In the genomic region with DNA sequence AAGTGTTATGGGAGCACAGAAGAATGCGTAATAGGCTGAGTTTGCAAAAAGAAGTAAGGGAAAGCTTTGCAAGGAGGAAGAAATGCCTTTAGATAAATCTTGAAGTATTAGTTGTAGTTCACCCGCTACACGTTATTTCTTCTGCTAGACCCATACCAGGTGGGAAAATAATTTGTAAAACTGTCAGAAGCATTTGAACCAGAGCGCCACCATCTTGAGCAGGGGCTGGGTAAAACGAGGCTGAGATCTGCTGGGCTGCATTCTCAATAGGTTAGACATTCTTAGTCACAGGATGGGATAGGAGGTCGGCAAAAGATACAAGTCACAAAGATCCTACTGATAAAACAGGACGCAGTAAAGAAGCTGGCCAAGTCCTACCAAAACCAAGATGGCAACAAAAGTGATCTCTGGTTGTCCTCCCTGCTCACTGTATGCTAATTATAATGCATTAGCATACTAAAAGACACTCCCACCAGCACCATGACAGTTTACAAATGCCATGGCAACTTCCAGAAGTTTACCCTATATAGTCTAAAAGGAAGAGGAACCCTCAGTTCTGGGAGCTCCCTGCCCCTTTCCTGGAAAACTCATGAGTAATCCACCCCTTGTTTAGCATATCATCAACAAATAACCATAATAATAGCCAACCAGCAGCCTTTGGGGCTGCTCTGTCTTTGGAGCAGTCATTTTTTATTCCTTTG, we compare ENCODE assay signal across 1 cellular context.
TF ChIP-seq lines count a peak whose summit lies in the region.

No MANE protein-coding gene starts in this region.

TF ChIP-seq in K562, 482 proteins besides CTCF, POLR2A, EP300 and RAD21 (continued from another document and continues in another):
- TF ChIP-seq, protein P1, sequence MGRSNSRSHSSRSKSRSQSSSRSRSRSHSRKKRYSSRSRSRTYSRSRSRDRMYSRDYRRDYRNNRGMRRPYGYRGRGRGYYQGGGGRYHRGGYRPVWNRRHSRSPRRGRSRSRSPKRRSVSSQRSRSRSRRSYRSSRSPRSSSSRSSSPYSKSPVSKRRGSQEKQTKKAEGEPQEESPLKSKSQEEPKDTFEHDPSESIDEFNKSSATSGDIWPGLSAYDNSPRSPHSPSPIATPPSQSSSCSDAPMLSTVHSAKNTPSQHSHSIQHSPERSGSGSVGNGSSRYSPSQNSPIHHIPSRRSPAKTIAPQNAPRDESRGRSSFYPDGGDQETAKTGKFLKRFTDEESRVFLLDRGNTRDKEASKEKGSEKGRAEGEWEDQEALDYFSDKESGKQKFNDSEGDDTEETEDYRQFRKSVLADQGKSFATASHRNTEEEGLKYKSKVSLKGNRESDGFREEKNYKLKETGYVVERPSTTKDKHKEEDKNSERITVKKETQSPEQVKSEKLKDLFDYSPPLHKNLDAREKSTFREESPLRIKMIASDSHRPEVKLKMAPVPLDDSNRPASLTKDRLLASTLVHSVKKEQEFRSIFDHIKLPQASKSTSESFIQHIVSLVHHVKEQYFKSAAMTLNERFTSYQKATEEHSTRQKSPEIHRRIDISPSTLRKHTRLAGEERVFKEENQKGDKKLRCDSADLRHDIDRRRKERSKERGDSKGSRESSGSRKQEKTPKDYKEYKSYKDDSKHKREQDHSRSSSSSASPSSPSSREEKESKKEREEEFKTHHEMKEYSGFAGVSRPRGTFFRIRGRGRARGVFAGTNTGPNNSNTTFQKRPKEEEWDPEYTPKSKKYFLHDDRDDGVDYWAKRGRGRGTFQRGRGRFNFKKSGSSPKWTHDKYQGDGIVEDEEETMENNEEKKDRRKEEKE (IDR thresholded peaks at IDR 0.05; ENCODE audit: borderline replicate concordance in 1 of 2, control insufficient read depth in 1 of 2, low read depth in 2 of 2, low read length in 1 of 2) = no peak
- TF ChIP-seq, protein P2, sequence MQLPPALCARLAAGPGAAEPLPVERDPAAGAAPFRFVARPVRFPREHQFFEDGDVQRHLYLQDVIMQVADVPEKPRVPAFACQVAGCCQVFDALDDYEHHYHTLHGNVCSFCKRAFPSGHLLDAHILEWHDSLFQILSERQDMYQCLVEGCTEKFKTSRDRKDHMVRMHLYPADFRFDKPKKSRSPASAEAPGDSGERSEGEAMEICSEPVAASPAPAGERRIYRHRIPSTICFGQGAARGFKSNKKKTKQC (CRISPR knock-in tag; IDR thresholded peaks at IDR 0.05) = no peak
- TF ChIP-seq ZNF12 (CRISPR knock-in tag; IDR thresholded peaks at IDR 0.05) (no peak), FOXM1 (IDR thresholded peaks at IDR 0.05; ENCODE audit: low read depth) (no peak), FOXM1 (CRISPR knock-in tag; IDR thresholded peaks at IDR 0.05; ENCODE audit: low read depth) (no peak), GTF2E2 (tag; IDR thresholded peaks at IDR 0.05) (peak; percentile 80), CEBPG (CRISPR knock-in tag; IDR thresholded peaks at IDR 0.05) (no peak), CEBPG (tag; conservative IDR thresholded peaks at IDR 0.05 in 1 of 2, IDR thresholded peaks at IDR 0.05 in 1 of 2) (no peak), BRD4 (IDR thresholded peaks at IDR 0.05) (no peak; the same call in 1 of the 2 replicates), TBP (optimal IDR thresholded peaks at IDR 0.05; ENCODE audit: low read depth, low read length) (no peak), ZFP36 (IDR thresholded peaks at IDR 0.05; ENCODE audit: low read depth, low read length, partially characterized antibody) (no peak), NFATC3 (IDR thresholded peaks at IDR 0.05) (no peak), TCF7 (IDR thresholded peaks at IDR 0.05; ENCODE audit: borderline replicate concordance) (no peak), ZNF586 (CRISPR knock-in tag; conservative IDR thresholded peaks at IDR 0.05) (peak; percentile 87), ZNF431 (CRISPR knock-in tag; IDR thresholded peaks at IDR 0.05) (no peak), JUNB (CRISPR knock-in tag; conservative IDR thresholded peaks at IDR 0.05) (no peak), NCOR1 (IDR thresholded peaks at IDR 0.05) (no peak), ETS2 (tag; IDR thresholded peaks at IDR 0.05; ENCODE audit: borderline replicate concordance, poor library complexity, severe bottlenecking) (no peak), NFRKB (IDR thresholded peaks at IDR 0.05; ENCODE audit: low read depth) (no peak), NR3C1 (CRISPR knock-in tag; IDR thresholded peaks at IDR 0.05) (no peak), CHCHD3 (CRISPR knock-in tag; IDR thresholded peaks at IDR 0.05) (no peak), KLF1 (tag; IDR thresholded peaks at IDR 0.05) (0 out of 2 replicates have a peak, but pooled peaks have one; percentile 25), DIDO1 (tag; IDR thresholded peaks at IDR 0.05; ENCODE audit: low read depth) (peak; percentile 91), LCOR (CRISPR knock-in tag; IDR thresholded peaks at IDR 0.05) (no peak), NFE2L1 (tag; IDR thresholded peaks at IDR 0.05; ENCODE audit: borderline replicate concordance, low read depth) (peak; percentile 80), KLF6 (CRISPR knock-in tag; IDR thresholded peaks at IDR 0.05; ENCODE audit: borderline replicate concordance) (peak; percentile 97), CHD4 (IDR thresholded peaks at IDR 0.05; ENCODE audit: insufficient read depth, insufficient replicate concordance, low read depth, low read length, poor library complexity, severe bottlenecking) (no peak), ZC3H4 (CRISPR knock-in tag; IDR thresholded peaks at IDR 0.05; ENCODE audit: borderline replicate concordance) (no peak), MXI1 (IDR thresholded peaks at IDR 0.05; ENCODE audit: low read depth, low read length) (no peak)
- TF ChIP-seq, protein P3, sequence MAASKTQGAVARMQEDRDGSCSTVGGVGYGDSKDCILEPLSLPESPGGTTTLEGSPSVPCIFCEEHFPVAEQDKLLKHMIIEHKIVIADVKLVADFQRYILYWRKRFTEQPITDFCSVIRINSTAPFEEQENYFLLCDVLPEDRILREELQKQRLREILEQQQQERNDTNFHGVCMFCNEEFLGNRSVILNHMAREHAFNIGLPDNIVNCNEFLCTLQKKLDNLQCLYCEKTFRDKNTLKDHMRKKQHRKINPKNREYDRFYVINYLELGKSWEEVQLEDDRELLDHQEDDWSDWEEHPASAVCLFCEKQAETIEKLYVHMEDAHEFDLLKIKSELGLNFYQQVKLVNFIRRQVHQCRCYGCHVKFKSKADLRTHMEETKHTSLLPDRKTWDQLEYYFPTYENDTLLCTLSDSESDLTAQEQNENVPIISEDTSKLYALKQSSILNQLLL (CRISPR knock-in tag; IDR thresholded peaks at IDR 0.05; ENCODE audit: borderline replicate concordance) = no peak
- TF ChIP-seq, protein P4, sequence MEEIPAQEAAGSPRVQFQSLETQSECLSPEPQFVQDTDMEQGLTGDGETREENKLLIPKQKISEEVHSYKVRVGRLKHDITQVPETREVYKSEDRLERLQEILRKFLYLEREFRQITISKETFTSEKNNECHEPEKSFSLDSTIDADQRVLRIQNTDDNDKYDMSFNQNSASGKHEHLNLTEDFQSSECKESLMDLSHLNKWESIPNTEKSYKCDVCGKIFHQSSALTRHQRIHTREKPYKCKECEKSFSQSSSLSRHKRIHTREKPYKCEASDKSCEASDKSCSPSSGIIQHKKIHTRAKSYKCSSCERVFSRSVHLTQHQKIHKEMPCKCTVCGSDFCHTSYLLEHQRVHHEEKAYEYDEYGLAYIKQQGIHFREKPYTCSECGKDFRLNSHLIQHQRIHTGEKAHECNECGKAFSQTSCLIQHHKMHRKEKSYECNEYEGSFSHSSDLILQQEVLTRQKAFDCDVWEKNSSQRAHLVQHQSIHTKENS (CRISPR knock-in tag; IDR thresholded peaks at IDR 0.05) = no peak
- TF ChIP-seq, protein P5, sequence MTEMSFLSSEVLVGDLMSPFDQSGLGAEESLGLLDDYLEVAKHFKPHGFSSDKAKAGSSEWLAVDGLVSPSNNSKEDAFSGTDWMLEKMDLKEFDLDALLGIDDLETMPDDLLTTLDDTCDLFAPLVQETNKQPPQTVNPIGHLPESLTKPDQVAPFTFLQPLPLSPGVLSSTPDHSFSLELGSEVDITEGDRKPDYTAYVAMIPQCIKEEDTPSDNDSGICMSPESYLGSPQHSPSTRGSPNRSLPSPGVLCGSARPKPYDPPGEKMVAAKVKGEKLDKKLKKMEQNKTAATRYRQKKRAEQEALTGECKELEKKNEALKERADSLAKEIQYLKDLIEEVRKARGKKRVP (CRISPR knock-in tag; IDR thresholded peaks at IDR 0.05) = peak; percentile 91
- TF ChIP-seq, protein P6, sequence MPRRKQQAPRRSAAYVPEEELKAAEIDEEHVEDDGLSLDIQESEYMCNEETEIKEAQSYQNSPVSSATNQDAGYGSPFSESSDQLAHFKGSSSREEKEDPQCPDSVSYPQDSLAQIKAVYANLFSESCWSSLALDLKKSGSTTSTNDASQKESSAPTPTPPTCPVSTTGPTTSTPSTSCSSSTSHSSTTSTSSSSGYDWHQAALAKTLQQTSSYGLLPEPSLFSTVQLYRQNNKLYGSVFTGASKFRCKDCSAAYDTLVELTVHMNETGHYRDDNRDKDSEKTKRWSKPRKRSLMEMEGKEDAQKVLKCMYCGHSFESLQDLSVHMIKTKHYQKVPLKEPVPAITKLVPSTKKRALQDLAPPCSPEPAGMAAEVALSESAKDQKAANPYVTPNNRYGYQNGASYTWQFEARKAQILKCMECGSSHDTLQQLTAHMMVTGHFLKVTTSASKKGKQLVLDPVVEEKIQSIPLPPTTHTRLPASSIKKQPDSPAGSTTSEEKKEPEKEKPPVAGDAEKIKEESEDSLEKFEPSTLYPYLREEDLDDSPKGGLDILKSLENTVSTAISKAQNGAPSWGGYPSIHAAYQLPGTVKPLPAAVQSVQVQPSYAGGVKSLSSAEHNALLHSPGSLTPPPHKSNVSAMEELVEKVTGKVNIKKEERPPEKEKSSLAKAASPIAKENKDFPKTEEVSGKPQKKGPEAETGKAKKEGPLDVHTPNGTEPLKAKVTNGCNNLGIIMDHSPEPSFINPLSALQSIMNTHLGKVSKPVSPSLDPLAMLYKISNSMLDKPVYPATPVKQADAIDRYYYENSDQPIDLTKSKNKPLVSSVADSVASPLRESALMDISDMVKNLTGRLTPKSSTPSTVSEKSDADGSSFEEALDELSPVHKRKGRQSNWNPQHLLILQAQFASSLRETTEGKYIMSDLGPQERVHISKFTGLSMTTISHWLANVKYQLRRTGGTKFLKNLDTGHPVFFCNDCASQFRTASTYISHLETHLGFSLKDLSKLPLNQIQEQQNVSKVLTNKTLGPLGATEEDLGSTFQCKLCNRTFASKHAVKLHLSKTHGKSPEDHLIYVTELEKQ (CRISPR knock-in tag; IDR thresholded peaks at IDR 0.05) = peak; percentile 91
- TF ChIP-seq, protein P7, sequence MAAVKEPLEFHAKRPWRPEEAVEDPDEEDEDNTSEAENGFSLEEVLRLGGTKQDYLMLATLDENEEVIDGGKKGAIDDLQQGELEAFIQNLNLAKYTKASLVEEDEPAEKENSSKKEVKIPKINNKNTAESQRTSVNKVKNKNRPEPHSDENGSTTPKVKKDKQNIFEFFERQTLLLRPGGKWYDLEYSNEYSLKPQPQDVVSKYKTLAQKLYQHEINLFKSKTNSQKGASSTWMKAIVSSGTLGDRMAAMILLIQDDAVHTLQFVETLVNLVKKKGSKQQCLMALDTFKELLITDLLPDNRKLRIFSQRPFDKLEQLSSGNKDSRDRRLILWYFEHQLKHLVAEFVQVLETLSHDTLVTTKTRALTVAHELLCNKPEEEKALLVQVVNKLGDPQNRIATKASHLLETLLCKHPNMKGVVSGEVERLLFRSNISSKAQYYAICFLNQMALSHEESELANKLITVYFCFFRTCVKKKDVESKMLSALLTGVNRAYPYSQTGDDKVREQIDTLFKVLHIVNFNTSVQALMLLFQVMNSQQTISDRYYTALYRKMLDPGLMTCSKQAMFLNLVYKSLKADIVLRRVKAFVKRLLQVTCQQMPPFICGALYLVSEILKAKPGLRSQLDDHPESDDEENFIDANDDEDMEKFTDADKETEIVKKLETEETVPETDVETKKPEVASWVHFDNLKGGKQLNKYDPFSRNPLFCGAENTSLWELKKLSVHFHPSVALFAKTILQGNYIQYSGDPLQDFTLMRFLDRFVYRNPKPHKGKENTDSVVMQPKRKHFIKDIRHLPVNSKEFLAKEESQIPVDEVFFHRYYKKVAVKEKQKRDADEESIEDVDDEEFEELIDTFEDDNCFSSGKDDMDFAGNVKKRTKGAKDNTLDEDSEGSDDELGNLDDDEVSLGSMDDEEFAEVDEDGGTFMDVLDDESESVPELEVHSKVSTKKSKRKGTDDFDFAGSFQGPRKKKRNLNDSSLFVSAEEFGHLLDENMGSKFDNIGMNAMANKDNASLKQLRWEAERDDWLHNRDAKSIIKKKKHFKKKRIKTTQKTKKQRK (IDR thresholded peaks at IDR 0.05; ENCODE audit: borderline replicate concordance, low read depth, low read length) = no peak
- TF ChIP-seq, protein P8, sequence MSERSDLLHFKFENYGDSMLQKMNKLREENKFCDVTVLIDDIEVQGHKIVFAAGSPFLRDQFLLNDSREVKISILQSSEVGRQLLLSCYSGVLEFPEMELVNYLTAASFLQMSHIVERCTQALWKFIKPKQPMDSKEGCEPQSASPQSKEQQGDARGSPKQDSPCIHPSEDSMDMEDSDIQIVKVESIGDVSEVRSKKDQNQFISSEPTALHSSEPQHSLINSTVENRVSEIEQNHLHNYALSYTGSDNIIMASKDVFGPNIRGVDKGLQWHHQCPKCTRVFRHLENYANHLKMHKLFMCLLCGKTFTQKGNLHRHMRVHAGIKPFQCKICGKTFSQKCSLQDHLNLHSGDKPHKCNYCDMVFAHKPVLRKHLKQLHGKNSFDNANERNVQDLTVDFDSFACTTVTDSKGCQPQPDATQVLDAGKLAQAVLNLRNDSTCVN (CRISPR knock-in tag; IDR thresholded peaks at IDR 0.05) = peak; percentile 84; the same call in 1 of the 2 replicates
- TF ChIP-seq, protein P9, sequence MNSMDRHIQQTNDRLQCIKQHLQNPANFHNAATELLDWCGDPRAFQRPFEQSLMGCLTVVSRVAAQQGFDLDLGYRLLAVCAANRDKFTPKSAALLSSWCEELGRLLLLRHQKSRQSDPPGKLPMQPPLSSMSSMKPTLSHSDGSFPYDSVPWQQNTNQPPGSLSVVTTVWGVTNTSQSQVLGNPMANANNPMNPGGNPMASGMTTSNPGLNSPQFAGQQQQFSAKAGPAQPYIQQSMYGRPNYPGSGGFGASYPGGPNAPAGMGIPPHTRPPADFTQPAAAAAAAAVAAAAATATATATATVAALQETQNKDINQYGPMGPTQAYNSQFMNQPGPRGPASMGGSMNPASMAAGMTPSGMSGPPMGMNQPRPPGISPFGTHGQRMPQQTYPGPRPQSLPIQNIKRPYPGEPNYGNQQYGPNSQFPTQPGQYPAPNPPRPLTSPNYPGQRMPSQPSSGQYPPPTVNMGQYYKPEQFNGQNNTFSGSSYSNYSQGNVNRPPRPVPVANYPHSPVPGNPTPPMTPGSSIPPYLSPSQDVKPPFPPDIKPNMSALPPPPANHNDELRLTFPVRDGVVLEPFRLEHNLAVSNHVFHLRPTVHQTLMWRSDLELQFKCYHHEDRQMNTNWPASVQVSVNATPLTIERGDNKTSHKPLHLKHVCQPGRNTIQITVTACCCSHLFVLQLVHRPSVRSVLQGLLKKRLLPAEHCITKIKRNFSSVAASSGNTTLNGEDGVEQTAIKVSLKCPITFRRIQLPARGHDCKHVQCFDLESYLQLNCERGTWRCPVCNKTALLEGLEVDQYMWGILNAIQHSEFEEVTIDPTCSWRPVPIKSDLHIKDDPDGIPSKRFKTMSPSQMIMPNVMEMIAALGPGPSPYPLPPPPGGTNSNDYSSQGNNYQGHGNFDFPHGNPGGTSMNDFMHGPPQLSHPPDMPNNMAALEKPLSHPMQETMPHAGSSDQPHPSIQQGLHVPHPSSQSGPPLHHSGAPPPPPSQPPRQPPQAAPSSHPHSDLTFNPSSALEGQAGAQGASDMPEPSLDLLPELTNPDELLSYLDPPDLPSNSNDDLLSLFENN (IDR thresholded peaks at IDR 0.05; ENCODE audit: low read depth in 2 of 2, low read length in 2 of 2) = no peak
- TF ChIP-seq, protein P10, sequence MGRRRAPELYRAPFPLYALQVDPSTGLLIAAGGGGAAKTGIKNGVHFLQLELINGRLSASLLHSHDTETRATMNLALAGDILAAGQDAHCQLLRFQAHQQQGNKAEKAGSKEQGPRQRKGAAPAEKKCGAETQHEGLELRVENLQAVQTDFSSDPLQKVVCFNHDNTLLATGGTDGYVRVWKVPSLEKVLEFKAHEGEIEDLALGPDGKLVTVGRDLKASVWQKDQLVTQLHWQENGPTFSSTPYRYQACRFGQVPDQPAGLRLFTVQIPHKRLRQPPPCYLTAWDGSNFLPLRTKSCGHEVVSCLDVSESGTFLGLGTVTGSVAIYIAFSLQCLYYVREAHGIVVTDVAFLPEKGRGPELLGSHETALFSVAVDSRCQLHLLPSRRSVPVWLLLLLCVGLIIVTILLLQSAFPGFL (CRISPR knock-in tag; IDR thresholded peaks at IDR 0.05) = no peak
